28 cellular contexts compared by ENCODE assay signal in the genomic region with DNA sequence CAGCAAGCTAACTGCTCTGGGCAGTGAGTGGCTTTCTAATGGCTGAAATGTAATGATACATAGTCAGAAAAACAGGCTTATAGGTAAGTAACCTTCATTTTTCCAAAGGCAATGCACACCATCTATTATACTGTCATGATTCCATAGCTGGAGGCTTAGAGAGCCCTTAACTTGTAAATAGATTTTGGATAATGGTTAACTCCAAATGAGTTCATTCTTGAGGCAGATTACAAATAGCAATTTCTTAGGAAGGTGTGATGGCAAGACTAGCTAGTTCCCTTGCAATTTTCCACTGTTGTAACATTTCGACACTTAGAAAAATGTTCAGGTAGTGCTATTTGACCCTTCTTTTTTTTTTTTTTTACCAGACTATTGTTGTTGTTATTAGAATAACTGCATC.
"Had no signal": no experiment of that assay in that cellular context is flagged by ENCODE, and none has a peak within 500 bp of the region (broad histone marks: within the 10 kb centered on the region; RNA-seq: fewer than 3 reads in every experiment).

No MANE protein-coding gene starts in this region.

- H3K27me3 ChIP-seq: ascending aorta, breast epithelium, cardiac muscle cell, colonic mucosa had no signal

- H3K9me3 ChIP-seq: ascending aorta, breast epithelium, colonic mucosa had no signal

- H3K27me3 Mint-ChIP-seq: activated CD4-positive, alpha-beta memory T cell treated with anti-CD3 and anti-CD28 coated beads for 36 hours; activated CD4-positive, alpha-beta T cell treated with anti-CD3 and anti-CD28 coated beads for 36 hours; activated CD4-positive, alpha-beta T cell treated with anti-CD3 and anti-CD28 coated beads, Interleukin-2, amount 10 ng/mL, durations not matched to agents 24 days and 14 days; activated CD8-positive, alpha-beta memory T cell treated with anti-CD3 and anti-CD28 coated beads, Interleukin-2, amount 10 ng/mL, durations not matched to agents 7 days and 5 days; activated naive CD4-positive, alpha-beta T cell treated with anti-CD3 and anti-CD28 coated beads, Interleukin-2, amount 10 ng/mL, durations not matched to agents 7 days and 5 days; activated naive CD8-positive, alpha-beta T cell treated with anti-CD3 and anti-CD28 coated beads, Interleukin-2, amount 10 ng/mL, durations not matched to agents 7 days and 5 days; brain had no signal

- H3K4me3 Mint-ChIP-seq: activated CD4-positive, alpha-beta memory T cell treated with anti-CD3 and anti-CD28 coated beads for 36 hours; activated CD4-positive, alpha-beta T cell treated with anti-CD3 and anti-CD28 coated beads for 36 hours; activated CD4-positive, alpha-beta T cell treated with anti-CD3 and anti-CD28 coated beads, Interleukin-2, amount 10 ng/mL, durations not matched to agents 24 days and 14 days; activated CD8-positive, alpha-beta memory T cell treated with anti-CD3 and anti-CD28 coated beads, Interleukin-2, amount 10 ng/mL, durations not matched to agents 7 days and 5 days; activated CD8-positive, alpha-beta T cell treated with anti-CD3 and anti-CD28 coated beads, Interleukin-2, amount 10 ng/mL, durations not matched to agents 7 days and 5 days; activated naive CD4-positive, alpha-beta T cell treated with anti-CD3 and anti-CD28 coated beads, Interleukin-2, amount 10 ng/mL, durations not matched to agents 7 days and 5 days; activated naive CD8-positive, alpha-beta T cell treated with anti-CD3 and anti-CD28 coated beads, Interleukin-2, amount 10 ng/mL, durations not matched to agents 7 days and 5 days; activated T-helper 1 cell treated with anti-CD3 and anti-CD28 coated beads, Interleukin-12 subunit alpha, Interleukin-12 subunit beta, Interleukin-2, Interleukin-4 antibody, amounts not matched to agents 30 ng/mL and 10 ng/mL and 1 ng/mL, durations not matched to agents 14 hours and 24 hours and 36 hours; brain had no signal

- H3K27ac Mint-ChIP-seq: activated CD4-positive, alpha-beta memory T cell treated with anti-CD3 and anti-CD28 coated beads for 36 hours; activated CD4-positive, alpha-beta T cell treated with anti-CD3 and anti-CD28 coated beads for 36 hours; activated CD4-positive, alpha-beta T cell treated with anti-CD3 and anti-CD28 coated beads, Interleukin-2, amount 10 ng/mL, durations not matched to agents 24 days and 14 days; activated CD8-positive, alpha-beta memory T cell treated with anti-CD3 and anti-CD28 coated beads, Interleukin-2, amount 10 ng/mL, durations not matched to agents 7 days and 5 days; activated CD8-positive, alpha-beta T cell treated with anti-CD3 and anti-CD28 coated beads, Interleukin-2, amount 10 ng/mL, durations not matched to agents 7 days and 5 days; activated naive CD4-positive, alpha-beta T cell treated with anti-CD3 and anti-CD28 coated beads, Interleukin-2, amount 10 ng/mL, durations not matched to agents 7 days and 5 days; activated naive CD4-positive, alpha-beta T cell treated with anti-CD3 and anti-CD28 coated beads, Interleukin-2, amount 50 U/mL, for 72 hours; activated naive CD8-positive, alpha-beta T cell treated with anti-CD3 and anti-CD28 coated beads, Interleukin-2, amount 10 ng/mL, durations not matched to agents 7 days and 5 days; activated T-helper 1 cell treated with anti-CD3 and anti-CD28 coated beads, Interleukin-12 subunit alpha, Interleukin-12 subunit beta, Interleukin-2, Interleukin-4 antibody, amounts not matched to agents 30 ng/mL and 10 ng/mL and 1 ng/mL, durations not matched to agents 14 hours and 24 hours and 36 hours; activated T-helper 2 cell treated with anti-CD3 and anti-CD28 coated beads, Interferon-gamma antibody, Interleukin-2, Interleukin-4, amounts not matched to agents 10 μg/mL and 5 μg/mL and 100 μg/mL, durations not matched to agents 14 hours and 24 hours and 36 hours; brain had no signal

- ATAC-seq: activated CD4-positive, alpha-beta T cell treated with anti-CD3 and anti-CD28 coated beads for 36 hours; activated CD8-positive, alpha-beta memory T cell treated with anti-CD3 and anti-CD28 coated beads, Interleukin-2, amount 10 ng/mL, durations not matched to agents 7 days and 5 days; activated CD8-positive, alpha-beta T cell treated with anti-CD3 and anti-CD28 coated beads, Interleukin-2, amount 10 ng/mL, durations not matched to agents 7 days and 5 days; activated naive CD4-positive, alpha-beta T cell treated with anti-CD3 and anti-CD28 coated beads, Interleukin-2, amount 50 U/mL, for 72 hours; esophagus mucosa had no signal

- H3K36me3 ChIP-seq: ascending aorta, breast epithelium, cardiac muscle cell, colonic mucosa had no signal

- H3K4me1 ChIP-seq: ascending aorta, breast epithelium, colonic mucosa had no signal

- H3K4me3 ChIP-seq: ascending aorta, breast epithelium, cardiac muscle cell, colonic mucosa had no signal

- H3K36me3 Mint-ChIP-seq: activated CD4-positive, alpha-beta memory T cell treated with anti-CD3 and anti-CD28 coated beads for 36 hours; activated CD8-positive, alpha-beta memory T cell treated with anti-CD3 and anti-CD28 coated beads, Interleukin-2, amount 10 ng/mL, durations not matched to agents 7 days and 5 days; activated naive CD4-positive, alpha-beta T cell treated with anti-CD3 and anti-CD28 coated beads, Interleukin-2, amount 10 ng/mL, durations not matched to agents 7 days and 5 days; activated naive CD4-positive, alpha-beta T cell treated with anti-CD3 and anti-CD28 coated beads, Interleukin-2, amount 50 U/mL, for 72 hours; activated naive CD8-positive, alpha-beta T cell treated with anti-CD3 and anti-CD28 coated beads, Interleukin-2, amount 10 ng/mL, durations not matched to agents 7 days and 5 days; brain had no signal

- H3K4me1 Mint-ChIP-seq: activated CD4-positive, alpha-beta T cell treated with anti-CD3 and anti-CD28 coated beads for 36 hours; activated CD4-positive, alpha-beta T cell treated with anti-CD3 and anti-CD28 coated beads, Interleukin-2, amount 10 ng/mL, durations not matched to agents 24 days and 14 days; activated CD8-positive, alpha-beta memory T cell treated with anti-CD3 and anti-CD28 coated beads, Interleukin-2, amount 10 ng/mL, durations not matched to agents 7 days and 5 days; activated naive CD4-positive, alpha-beta T cell treated with anti-CD3 and anti-CD28 coated beads, Interleukin-2, amount 10 ng/mL, durations not matched to agents 7 days and 5 days; activated naive CD8-positive, alpha-beta T cell treated with anti-CD3 and anti-CD28 coated beads, Interleukin-2, amount 10 ng/mL, durations not matched to agents 7 days and 5 days; brain had no signal

- H3K27ac ChIP-seq: ascending aorta, breast epithelium, cardiac muscle cell, colonic mucosa, epithelial cell of prostate had no signal

- DNase-seq: activated CD4-positive, alpha-beta memory T cell treated with anti-CD3 and anti-CD28 coated beads for 36 hours; activated CD4-positive, alpha-beta T cell treated with anti-CD3 and anti-CD28 coated beads for 36 hours; activated CD4-positive, alpha-beta T cell treated with anti-CD3 and anti-CD28 coated beads, Interleukin-2, amount 10 ng/mL, durations not matched to agents 24 days and 14 days; activated CD4-positive, CD25-positive, alpha-beta regulatory T cell; activated CD4-positive, CD25-positive, alpha-beta regulatory T cell treated with anti-CD3 and anti-CD28 coated beads, Interleukin-2, amount 50 U/mL, for 72 hours; activated CD8-positive, alpha-beta memory T cell treated with anti-CD3 and anti-CD28 coated beads, Interleukin-2, amount 10 ng/mL, durations not matched to agents 7 days and 5 days; activated CD8-positive, alpha-beta memory T cell treated with anti-CD3 and anti-CD28 coated beads, Interleukin-2, amount 50 U/mL, for 4 hours; activated CD8-positive, alpha-beta T cell treated with anti-CD3 and anti-CD28 coated beads, Interleukin-2, amount 10 ng/mL, durations not matched to agents 7 days and 5 days; activated effector memory CD4-positive, alpha-beta T cell treated with anti-CD3 and anti-CD28 coated beads, Interleukin-2, amount 50 U/mL, for 16 hours; activated naive CD4-positive, alpha-beta T cell treated with anti-CD3 and anti-CD28 coated beads, Interleukin-2, amount 10 ng/mL, durations not matched to agents 7 days and 5 days; activated naive CD8-positive, alpha-beta T cell treated with anti-CD3 and anti-CD28 coated beads, Interleukin-2, amount 10 ng/mL, durations not matched to agents 7 days and 5 days; activated T-cell treated with anti-CD3 and anti-CD28 coated beads, Interleukin-2, amount 50 U/mL, for 1 hour; activated T-cell treated with anti-CD3 and anti-CD28 coated beads, Interleukin-2, amount 50 U/mL, for 48 hours; central memory CD4-positive, alpha-beta T cell; cerebellar nuclear complex; colonic mucosa; effector CD8-positive, alpha-beta T cell; foreskin fibroblast; T-helper 2 cell had no signal
